In genomic region chr2:11744631-11745394, GRCh38 we compare ENCODE assay signal across 1 cellular context.
TF ChIP-seq lines count a peak whose summit lies in the region.

No MANE protein-coding gene starts in this region.

TF ChIP-seq in K562, 482 proteins besides CTCF, POLR2A, EP300 and RAD21 (continued from another document and continues in another):
- TF ChIP-seq E2F6 (IDR thresholded peaks at IDR 0.05; ENCODE audit: borderline replicate concordance in 1 of 2, extremely low read depth in 1 of 2, insufficient read depth in 1 of 2, insufficient read length in 1 of 2, low read depth in 1 of 2, low read length in 1 of 2, poor library complexity in 1 of 2, severe bottlenecking in 1 of 2) (peak; percentile 69 to 82), NKRF (IDR thresholded peaks at IDR 0.05; ENCODE audit: borderline replicate concordance) (peak; percentile 50; the same call in 1 of the 2 replicates), BRD9 (IDR thresholded peaks at IDR 0.05; ENCODE audit: low read depth, partially characterized antibody) (peak; percentile 71), BRD4 (IDR thresholded peaks at IDR 0.05) (0 out of 2 replicates have a peak, but pooled peaks have one; percentile 3), CHD4 (IDR thresholded peaks at IDR 0.05; ENCODE audit: insufficient read depth, insufficient replicate concordance, low read depth, low read length, poor library complexity, severe bottlenecking) (no peak), NR4A1 (CRISPR knock-in tag; IDR thresholded peaks at IDR 0.05) (no peak; the same call in 1 of the 2 replicates), NR4A1 (tag; IDR thresholded peaks at IDR 0.05) (no peak), ID3 (CRISPR knock-in tag; IDR thresholded peaks at IDR 0.05) (no peak), ID3 (tag; IDR thresholded peaks at IDR 0.05) (no peak), ILK (tag; IDR thresholded peaks at IDR 0.05; ENCODE audit: borderline replicate concordance, low read depth) (no peak), RBFOX2 (IDR thresholded peaks at IDR 0.05; ENCODE audit: low read depth, low read length) (0 out of 2 replicates have a peak, but pooled peaks have one; percentile 5), FOXM1 (IDR thresholded peaks at IDR 0.05; ENCODE audit: low read depth) (no peak), FOXM1 (CRISPR knock-in tag; IDR thresholded peaks at IDR 0.05; ENCODE audit: low read depth) (no peak), TSC22D4 (tag; IDR thresholded peaks at IDR 0.05) (no peak), HOMEZ (CRISPR knock-in tag; IDR thresholded peaks at IDR 0.05) (0 out of 2 replicates have a peak, but pooled peaks have one; percentile 34), CHD1 (IDR thresholded peaks at IDR 0.05; ENCODE audit: low read length) (peak; percentile 54), HBP1 (CRISPR knock-in tag; IDR thresholded peaks at IDR 0.05) (no peak), ZEB2 (IDR thresholded peaks at IDR 0.05) (peak; percentile 65; the same call in 1 of the 2 replicates), CBX2 (IDR thresholded peaks at IDR 0.05; ENCODE audit: insufficient read depth, low read length, poor library complexity, severe bottlenecking) (no peak), THAP12 (CRISPR knock-in tag; IDR thresholded peaks at IDR 0.05) (peak; percentile 8; the same call in 1 of the 2 replicates), NCOA6 (IDR thresholded peaks at IDR 0.05) (no peak), ZHX1 (conservative IDR thresholded peaks at IDR 0.05; ENCODE audit: low read length) (no peak), DPF2 (IDR thresholded peaks at IDR 0.05) (peak; percentile 58), SMARCC2 (IDR thresholded peaks at IDR 0.05; ENCODE audit: low read depth) (peak; percentile 48; the same call in 1 of the 2 replicates), CTBP1 (IDR thresholded peaks at IDR 0.05; ENCODE audit: borderline replicate concordance) (peak; percentile 72), HDAC1 (IDR thresholded peaks at IDR 0.05) (no peak), ZBTB12 (CRISPR knock-in tag; IDR thresholded peaks at IDR 0.05) (no peak), USF1 (CRISPR knock-in tag; IDR thresholded peaks at IDR 0.05) (no peak), NFIC (IDR thresholded peaks at IDR 0.05) (no peak), VEZF1 (CRISPR knock-in tag; IDR thresholded peaks at IDR 0.05) (peak; percentile 37; the same call in 1 of the 2 replicates), ARID1B (IDR thresholded peaks at IDR 0.05) (peak; percentile 44; the same call in 1 of the 2 replicates), NFE2 (IDR thresholded peaks at IDR 0.05; ENCODE audit: low read depth) (peak; percentile 53; the same call in 1 of the 2 replicates), ARID3A (IDR thresholded peaks at IDR 0.05; ENCODE audit: borderline replicate concordance, low read depth, low read length) (no peak), ZNF586 (CRISPR knock-in tag; conservative IDR thresholded peaks at IDR 0.05) (no peak), KAT8 (IDR thresholded peaks at IDR 0.05; ENCODE audit: low read depth) (no peak), UBTF (IDR thresholded peaks at IDR 0.05; ENCODE audit: borderline replicate concordance in 1 of 2, low read depth in 2 of 2, low read length in 2 of 2) (no peak), HNRNPLL (IDR thresholded peaks at IDR 0.05; ENCODE audit: low read depth, low read length, poor library complexity, severe bottlenecking) (peak; percentile 54), SAFB (IDR thresholded peaks at IDR 0.05; ENCODE audit: borderline replicate concordance, low read depth, low read length) (no peak), ELF4 (CRISPR knock-in tag; IDR thresholded peaks at IDR 0.05) (no peak), RBBP5 (IDR thresholded peaks at IDR 0.05; ENCODE audit: borderline replicate concordance, insufficient read depth, low read length, poor library complexity, severe bottlenecking) (peak; percentile 51), ZNF316 (IDR thresholded peaks at IDR 0.05) (peak; percentile 95), ZBTB7A (IDR thresholded peaks at IDR 0.05; ENCODE audit: borderline replicate concordance, control insufficient read depth, low read depth, low read length) (peak; percentile 54; the same call in 1 of the 2 replicates)
